ENCODE assay signal across 10 cellular contexts in genomic region chr20:63303095-63303666, GRCh38. TPM values are rescaled to one million over a fixed set of nuclear protein-coding genes. Genes with fewer than 3 reads are reported as not detected.
"Had no signal": no experiment of that assay in that cellular context is flagged by ENCODE, and none has a peak within 500 bp of the region (broad histone marks: within the 10 kb centered on the region; RNA-seq: fewer than 3 reads in every experiment).

No MANE protein-coding gene starts in this region.

- H3K4me1 Mint-ChIP-seq: H9 had no signal

- H3K27ac ChIP-seq: GM23248, KMS-11 had no signal

- H3K4me3 ChIP-seq: GM23248 had no signal

- H3K27ac Mint-ChIP-seq: H9 had no signal

- DNase-seq: GM23248, GOT3, H9, HCEC 1CT, IMR-90, Karpas-422, KBM-7 had no signal

- H2AFZ ChIP-seq: GM23248 had no signal

- H3K4me2 ChIP-seq: KMS-11 had no signal

- H3K9ac ChIP-seq: GM23248, KMS-11 had no signal

- H3K4me3 Mint-ChIP-seq: H9 had no signal

RNA-seq across cellular contexts. Expression of gene COL20A1, which starts 10.2 kb away (rescaled TPM):
- total RNA-seq: GM23248, IMR-90 had no signal
- polyA plus RNA-seq: GM23248, IMR-90 had no signal

RNA-seq across cellular contexts. Expression of gene NKAIN4, which starts 48.9 kb away (rescaled TPM):
- total RNA-seq: GM23248, H4, HT-29, IMR-90 had no signal
- polyA plus RNA-seq: GM23248, IMR-90 had no signal

RNA-seq across cellular contexts. Expression of gene CHRNA4, which starts 58.0 kb away (rescaled TPM):
- total RNA-seq: GM23248, H4, HT-29, IMR-90 had no signal
- polyA plus RNA-seq: GM23248, IMR-90 had no signal
